ENCODE assay signal across 18 cellular contexts in the genomic region with DNA sequence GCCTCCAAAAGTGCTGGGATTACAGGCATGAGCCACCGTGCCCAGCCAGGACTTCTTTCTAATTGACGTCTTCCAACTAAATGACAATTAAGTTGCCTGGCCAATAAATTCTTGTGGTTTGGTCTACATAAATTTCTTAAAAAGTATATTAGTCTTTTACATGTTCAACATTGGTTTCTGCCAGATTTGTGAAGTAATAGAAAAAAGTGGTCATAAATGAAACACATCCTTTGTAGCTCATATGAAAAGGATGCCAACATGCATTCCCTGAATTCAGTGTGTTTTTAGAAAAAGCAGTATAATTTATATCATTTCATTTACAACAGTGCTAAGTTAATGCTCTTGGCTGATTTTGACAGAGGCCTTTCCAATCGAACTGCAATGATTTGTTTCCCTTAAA.
"Had no signal": no experiment of that assay in that cellular context is flagged by ENCODE, and none has a peak within 500 bp of the region (broad histone marks: within the 10 kb centered on the region; RNA-seq: fewer than 3 reads in every experiment).

No MANE protein-coding gene starts in this region.

- H3K4me1 ChIP-seq: SJSA1 had no signal

- H3K36me3 ChIP-seq: SJSA1 had no signal

- H3K27me3 ChIP-seq: SJSA1 had no signal

- H3K4me3 ChIP-seq: SJSA1, SK-N-MC had no signal

- H3K9me3 ChIP-seq: SJSA1 had no signal

- DNase-seq: KBM-7, MV-4-11, NCI-H1048, NCI-H1417 treated with DMSO at 0.1 percent for 48 hours, NCI-H146, NCI-H1694 treated with DMSO at 0.1 percent for 48 hours, NCI-H1930, NCI-H2081, NCI-H2107, NCI-H2227 treated with DMSO at 0.1 percent for 48 hours, NCI-H524, NCI-H526 treated with DMSO at 0.1 percent for 48 hours, NCI-H748 treated with DMSO at 0.1 percent for 48 hours, Right ventricle myocardium superior, RPMI8226, SIG-M5 had no signal

- H3K27ac ChIP-seq: SJSA1, SK-N-MC had no signal
